Comparison of ENCODE assay signal across 9 cellular contexts in the genomic region with DNA sequence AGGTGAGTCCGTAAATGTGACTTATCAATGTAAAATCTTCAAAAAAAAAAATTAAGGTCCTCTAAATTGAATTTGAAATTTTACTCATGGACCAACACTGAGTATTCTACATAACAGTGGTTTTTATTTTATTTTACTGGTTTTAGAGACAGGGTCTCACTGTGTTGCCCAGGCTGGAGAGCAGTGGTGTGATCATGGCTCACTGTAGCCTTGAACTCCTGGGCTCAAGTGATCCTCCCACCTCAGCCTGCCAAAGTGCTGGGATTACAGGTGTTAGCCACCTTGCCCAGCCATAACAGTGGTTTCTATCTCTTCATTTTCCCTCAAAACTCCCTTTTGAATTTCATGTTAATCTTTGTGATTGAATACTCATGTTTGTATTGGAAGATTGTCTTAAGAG. TPM values are rescaled to one million over a fixed set of nuclear protein-coding genes. Genes with fewer than 3 reads are reported as not detected.
DNase-seq lines count a peak whose midpoint lies in the region; ATAC-seq and TF ChIP-seq lines count a peak whose summit lies in the region.
"Not testable (repeated sequence)": the region's sequence is repeated elsewhere in the genome, so short reads cannot be mapped to it uniquely, and the experiment has no call there.
"Had no signal": no experiment of that assay in that cellular context is flagged by ENCODE, and none has a peak within 500 bp of the region (broad histone marks: within the 10 kb centered on the region; RNA-seq: fewer than 3 reads in every experiment).

No MANE protein-coding gene starts in this region.

- POLR2A ChIA-PET in A673 (lab: Charles Lee; ENCODE audit: low non-redundant PET) = not testable (repeated sequence)

- not testable (repeated sequence) for H3K56ac ChIP-seq in H9 (ENCODE audit: insufficient read length, low read depth, low read length)

- BruUV-seq in A673 (replicated peaks; lab: Mats Ljungman, UMichigan) = not testable (repeated sequence)

- H3K27me3 Mint-ChIP-seq in H9 (ENCODE audit: low read depth); activated T-cell treated with anti-CD3 and anti-CD28 coated beads, Interleukin-2, amount 50 U/mL, for 72 hours (ENCODE audit: low read depth); natural killer cell treated with Interleukin-12 subunit alpha and Interleukin-12 subunit beta and Interleukin-15 and Interleukin-18, amount 100 ng/mL, for 72 hours: not testable (repeated sequence)

- not testable (repeated sequence) for H2BK5ac ChIP-seq in H9 (ENCODE audit: insufficient read length, low read length)

- not testable (repeated sequence) for H2BK15ac ChIP-seq in H9 (ENCODE audit: low read depth, low read length)

- H3K27ac ChIP-seq in A673 (ENCODE audit: low read depth, low read length, poor library complexity, severe bottlenecking) (peak overlapping the region; percentile 73), SK-N-MC (peak overlapping the region; percentile 83), esophagus squamous epithelium (peak overlapping the region; percentile 79 to 91 (median 84)), subcutaneous abdominal adipose tissue (ENCODE audit: low read depth, low read length) (peak overlapping the region; percentile 84)
- not testable (repeated sequence) for H3K27ac ChIP-seq in H9 (ENCODE audit: insufficient read length, low read depth, low read length)

- not testable (repeated sequence) for H3K9me3 Mint-ChIP-seq in H9; activated T-cell treated with anti-CD3 and anti-CD28 coated beads, Interleukin-2, amount 50 U/mL, for 72 hours; natural killer cell treated with Interleukin-12 subunit alpha and Interleukin-12 subunit beta and Interleukin-15 and Interleukin-18, amount 100 ng/mL, for 72 hours

- not testable (repeated sequence) for H3K23ac ChIP-seq in H9 (ENCODE audit: insufficient read length, low read depth, low read length)

- not testable (repeated sequence) for H2BK120ac ChIP-seq in H9 (ENCODE audit: low read depth, low read length, poor library complexity, severe bottlenecking)

- not testable (repeated sequence) for H3K4me3 ChIP-seq in A673 (ENCODE audit: low read depth, low read length, poor library complexity, severe bottlenecking); SK-N-MC; adipocyte (ENCODE audit: low read length); esophagus squamous epithelium; subcutaneous abdominal adipose tissue (ENCODE audit: low read depth in 1 of 5, low read length in 5 of 5)

- H3K18ac ChIP-seq in H9 (ENCODE audit: insufficient read length, low read depth, low read length) = not testable (repeated sequence)

- peaks cover 10% of the 10 kb centered on the region for H3K4me1 ChIP-seq in A673 (ENCODE audit: insufficient read depth, low read length, poor library complexity, severe bottlenecking)
- H3K4me1 ChIP-seq in H9 (ENCODE audit: insufficient read depth, low read length) = not testable (repeated sequence)
- peaks cover 25% of the 10 kb centered on the region for H3K4me1 ChIP-seq in adipocyte (ENCODE audit: control insufficient read depth, insufficient read depth, low read length)
- H3K4me1 ChIP-seq in esophagus squamous epithelium = peaks cover 19 to 79% (median 21%) of the 10 kb centered on the region in 3 donors
- H3K4me1 ChIP-seq in subcutaneous abdominal adipose tissue (ENCODE audit: control insufficient read depth in 5 of 5, insufficient read depth in 5 of 5, low read length in 5 of 5) = peaks cover 0 to 24% (median 16%) of the 10 kb centered on the region in 5 donors

- not testable (repeated sequence) for TF ChIP-seq CTCF in A673 (conservative IDR thresholded peaks at IDR 0.05; ENCODE audit: low read depth, low read length); H9 (conservative IDR thresholded peaks at IDR 0.05); esophagus squamous epithelium (IDR thresholded peaks at IDR 0.05)

- intact Hi-C loops in A673 (cut with micrococcal nuclease; ENCODE audit: unreplicated experiment); esophagus squamous epithelium (cut with DNase I): not testable (repeated sequence)

- not testable (repeated sequence) for ATAC-seq in activated T-cell treated with anti-CD3 and anti-CD28 coated beads, Interleukin-2, amount 50 U/mL, for 72 hours (replicated peaks in 1 of 2); natural killer cell treated with Interleukin-12 subunit alpha and Interleukin-12 subunit beta and Interleukin-15 and Interleukin-18, amount 100 ng/mL, for 72 hours

- H2AK5ac ChIP-seq in H9 (ENCODE audit: insufficient read length, low read length) = not testable (repeated sequence)

- not testable (repeated sequence) for TF ChIP-seq POLR2A in esophagus squamous epithelium (IDR thresholded peaks at IDR 0.05)

- H2BK20ac ChIP-seq in H9 (ENCODE audit: low read depth, low read length, poor library complexity, severe bottlenecking) = not testable (repeated sequence)

- H3K4ac ChIP-seq in H9 (ENCODE audit: low read depth, low read length) = not testable (repeated sequence)

- peak overlapping the region in 2 of 3 experiments; percentile 29 to 88; a peak in 3 of 7 replicates for H3K27ac Mint-ChIP-seq in H9
- peak overlapping the region; percentile 55 for H3K27ac Mint-ChIP-seq in activated T-cell treated with anti-CD3 and anti-CD28 coated beads, Interleukin-2, amount 50 U/mL, for 72 hours
- peak overlapping the region; percentile 89 to 90 for H3K27ac Mint-ChIP-seq in natural killer cell treated with Interleukin-12 subunit alpha and Interleukin-12 subunit beta and Interleukin-15 and Interleukin-18, amount 100 ng/mL, for 72 hours

- CTCF ChIA-PET in A673 (lab: Charles Lee) = not testable (repeated sequence)

- H3K23me2 ChIP-seq in H9 (ENCODE audit: insufficient read length, low read depth, low read length, poor library complexity, severe bottlenecking) = not testable (repeated sequence)

- not testable (repeated sequence) for H3K4me2 ChIP-seq in H9 (ENCODE audit: insufficient read depth, insufficient read length, low read length)

- not testable (repeated sequence) for H3T11ph ChIP-seq in H9 (ENCODE audit: low read length)

- H3K36me3 Mint-ChIP-seq in H9 (ENCODE audit: insufficient read depth in 1 of 3, low read depth in 3 of 3) = peaks cover 75 to 95% (median 92%) of the 10 kb centered on the region in 3 experiments
- H3K36me3 Mint-ChIP-seq in activated T-cell treated with anti-CD3 and anti-CD28 coated beads, Interleukin-2, amount 50 U/mL, for 72 hours (ENCODE audit: insufficient read depth in 2 of 2) = peaks cover 11 to 29% of the 10 kb centered on the region in 2 donors
- peaks cover 63% of the 10 kb centered on the region for H3K36me3 Mint-ChIP-seq in natural killer cell treated with Interleukin-12 subunit alpha and Interleukin-12 subunit beta and Interleukin-15 and Interleukin-18, amount 100 ng/mL, for 72 hours

- H2AFZ ChIP-seq in H9 (ENCODE audit: low read length) = not testable (repeated sequence)

- H3K79me1 ChIP-seq in H9 (ENCODE audit: insufficient read depth, low read depth, low read length, poor library complexity, severe bottlenecking) = not testable (repeated sequence)

- not testable (repeated sequence) for H3K79me2 ChIP-seq in H9 (ENCODE audit: insufficient read depth, low read length)

- H3K27me3 ChIP-seq in A673 (replicated peaks; ENCODE audit: insufficient read depth, low read depth, low read length, poor library complexity); H9 (ENCODE audit: insufficient read depth, low read length); adipocyte (replicated peaks; ENCODE audit: control insufficient read depth, insufficient read depth, low read length); esophagus squamous epithelium; subcutaneous abdominal adipose tissue (ENCODE audit: control insufficient read depth in 5 of 5, insufficient read depth in 4 of 5, low read length in 5 of 5): not testable (repeated sequence)

- no CpG with 5 or more reads among the region's 1 CpG for WGBS in H9 (ENCODE audit: extremely low coverage, insufficient read length, low lambda C conversion rate)
- WGBS in esophagus squamous epithelium, 2 donors = 94 to 97% methylated on average over 1 of the region's 1 CpG

- H3K14ac ChIP-seq in H9 (ENCODE audit: insufficient read depth, low read length) = not testable (repeated sequence)

- not testable (repeated sequence) for H4K5ac ChIP-seq in H9 (ENCODE audit: insufficient read length, low read depth, low read length)

- H2BK12ac ChIP-seq in H9 (ENCODE audit: insufficient read length, low read depth, low read length) = not testable (repeated sequence)

- not testable (repeated sequence) for DNase-seq in A673 (ENCODE audit: low spot score); H9; SK-N-MC (ENCODE audit: low read depth, low spot score); activated T-cell treated with anti-CD3 and anti-CD28 coated beads, Interleukin-2, amount 50 U/mL, for 72 hours; adipocyte (ENCODE audit: low read depth); esophagus squamous epithelium (lab: John Stamatoyannopoulos, UW); natural killer cell treated with Interleukin-12 subunit alpha and Interleukin-12 subunit beta and Interleukin-15 and Interleukin-18, amount 100 ng/mL, for 72 hours (ENCODE audit: low spot score)

- not testable (repeated sequence) for H3K9ac ChIP-seq in H9 (ENCODE audit: extremely low read depth, insufficient read length, low read length); SK-N-MC (ENCODE audit: insufficient read length)
- H3K9ac ChIP-seq in adipocyte (ENCODE audit: low read length) (peak overlapping the region; percentile 56), subcutaneous abdominal adipose tissue (ENCODE audit: low read length in 5 of 5) (peak overlapping the region in 1 of 5 donors; percentile 54)

- H3K4me1 Mint-ChIP-seq in H9; activated T-cell treated with anti-CD3 and anti-CD28 coated beads, Interleukin-2, amount 50 U/mL, for 72 hours (ENCODE audit: low read depth): not testable (repeated sequence)
- peaks cover 12 to 16% of the 10 kb centered on the region in 2 donors for H3K4me1 Mint-ChIP-seq in natural killer cell treated with Interleukin-12 subunit alpha and Interleukin-12 subunit beta and Interleukin-15 and Interleukin-18, amount 100 ng/mL, for 72 hours (ENCODE audit: low read depth in 2 of 2)

- H3K4me3 Mint-ChIP-seq in H9; activated T-cell treated with anti-CD3 and anti-CD28 coated beads, Interleukin-2, amount 50 U/mL, for 72 hours; natural killer cell treated with Interleukin-12 subunit alpha and Interleukin-12 subunit beta and Interleukin-15 and Interleukin-18, amount 100 ng/mL, for 72 hours: not testable (repeated sequence)

- not testable (repeated sequence) for H3K9me3 ChIP-seq in A673 (ENCODE audit: low read depth, low read length, poor library complexity, severe bottlenecking); H9 (ENCODE audit: control insufficient read depth, low read depth, low read length); SK-N-MC (ENCODE audit: low read depth, low read length); adipocyte (ENCODE audit: control insufficient read depth, low read length); esophagus squamous epithelium; subcutaneous abdominal adipose tissue (ENCODE audit: control insufficient read depth in 5 of 5, low read length in 5 of 5)

- H4K91ac ChIP-seq in H9 (ENCODE audit: insufficient read length, low read depth, low read length) = not testable (repeated sequence)

- H4K20me1 ChIP-seq in H9 (ENCODE audit: control insufficient read depth, insufficient read depth, insufficient read length) = not testable (repeated sequence)

- H3K36me3 ChIP-seq in A673 (ENCODE audit: insufficient read depth, low read length, poor library complexity, severe bottlenecking) = peaks cover 97% of the 10 kb centered on the region
- H3K36me3 ChIP-seq in SK-N-MC (ENCODE audit: insufficient read depth, low read length) = peaks cover 93% of the 10 kb centered on the region
- peaks cover 97% of the 10 kb centered on the region for H3K36me3 ChIP-seq in adipocyte (ENCODE audit: control insufficient read depth, insufficient read depth, low read length, severe bottlenecking)
- H3K36me3 ChIP-seq in esophagus squamous epithelium = peaks cover 57 to 97% (median 65%) of the 10 kb centered on the region in 3 donors
- peaks cover 25 to 89% (median 80%) of the 10 kb centered on the region in 5 donors for H3K36me3 ChIP-seq in subcutaneous abdominal adipose tissue (ENCODE audit: control insufficient read depth in 5 of 5, insufficient read depth in 5 of 5, low read length in 5 of 5)

- H4K8ac ChIP-seq in H9 (replicated peaks; ENCODE audit: insufficient read length, low read depth, low read length) = not testable (repeated sequence)

RNA-seq across cellular contexts. Expression of gene CENPS, which starts 14.3 kb away (rescaled TPM):
- 37.7 and 42.2 TPM in 2 replicates for total RNA-seq in A673 (2021)
- total RNA-seq in H9 (2021) = 16.3 and 17.8 TPM in 2 replicates
- 10 to 100 TPM; 15.7 to 16.8 TPM for total RNA-seq in activated T-cell treated with anti-CD3 and anti-CD28 coated beads, Interleukin-2, amount 50 U/mL, for 72 hours
- 10 to 100 TPM in 1 of 4 donors, 1 to 10 TPM in 3; 5.6 to 15.7 (median 6.1) TPM for total RNA-seq in esophagus squamous epithelium
- 10 to 100 TPM; 12.6 to 20.7 TPM for total RNA-seq in natural killer cell treated with Interleukin-12 subunit alpha and Interleukin-12 subunit beta and Interleukin-15 and Interleukin-18, amount 100 ng/mL, for 72 hours

RNA-seq across cellular contexts. Expression of gene PGD, which starts 17.1 kb away (rescaled TPM):
- 423 and 451 TPM in 2 replicates for total RNA-seq in A673 (2021)
- 289 and 291 TPM in 2 replicates for total RNA-seq in H9 (2021)
- 10 to 100 TPM; 66.7 to 78.8 TPM for total RNA-seq in activated T-cell treated with anti-CD3 and anti-CD28 coated beads, Interleukin-2, amount 50 U/mL, for 72 hours
- total RNA-seq in esophagus squamous epithelium = 1,000 to 10,000 TPM in 1 of 4 donors, 100 to 1,000 TPM in 3; 396 to 1,138 (median 704) TPM
- total RNA-seq in natural killer cell treated with Interleukin-12 subunit alpha and Interleukin-12 subunit beta and Interleukin-15 and Interleukin-18, amount 100 ng/mL, for 72 hours = 100 to 1,000 TPM; 289 to 430 TPM

RNA-seq across cellular contexts. Expression of gene CORT, which starts 33.9 kb away (rescaled TPM):
- total RNA-seq in A673 (2021) (1.4 and 2.0 TPM in 2 replicates), H9 (2021) (0.33 TPM in 1 of 2 replicates, not detected in the other), esophagus squamous epithelium (under 1 TPM in 3 of 4 donors, not detected in 1; 0.38 to 0.83 (median 0.70) TPM)
- under 1 TPM in 1 of 2 donors, not detected in 1; 0.69 TPM for total RNA-seq in activated T-cell treated with anti-CD3 and anti-CD28 coated beads, Interleukin-2, amount 50 U/mL, for 72 hours
- total RNA-seq in natural killer cell treated with Interleukin-12 subunit alpha and Interleukin-12 subunit beta and Interleukin-15 and Interleukin-18, amount 100 ng/mL, for 72 hours = under 1 TPM; 0.45 to 0.61 TPM
- total RNA-seq: CD4-positive, CD25-positive, alpha-beta regulatory T cell had no signal

RNA-seq across cellular contexts. Expression of gene DFFA, which starts 56.4 kb away (rescaled TPM):
- total RNA-seq in A673 (2021) (49.1 and 49.7 TPM in 2 replicates), H9 (2021) (94.1 and 98.2 TPM in 2 replicates), esophagus squamous epithelium (10 to 100 TPM; 14.9 to 40.4 (median 26.0) TPM)
- total RNA-seq in activated T-cell treated with anti-CD3 and anti-CD28 coated beads, Interleukin-2, amount 50 U/mL, for 72 hours = 10 to 100 TPM; 26.4 to 27.1 TPM
- total RNA-seq in natural killer cell treated with Interleukin-12 subunit alpha and Interleukin-12 subunit beta and Interleukin-15 and Interleukin-18, amount 100 ng/mL, for 72 hours = 10 to 100 TPM; 40.0 to 59.4 TPM

RNA-seq across cellular contexts. Expression of gene PEX14, which starts 58.8 kb away (rescaled TPM):
- total RNA-seq in A673 (2021) (26.8 and 29.3 TPM in 2 replicates), H9 (2021) (20.7 and 23.9 TPM in 2 replicates), esophagus squamous epithelium (10 to 100 TPM in 3 of 4 donors, 1 to 10 TPM in 1; 9.4 to 22.9 (median 15.2) TPM)
- total RNA-seq in activated T-cell treated with anti-CD3 and anti-CD28 coated beads, Interleukin-2, amount 50 U/mL, for 72 hours = 10 to 100 TPM; 25.7 to 30.2 TPM
- total RNA-seq in natural killer cell treated with Interleukin-12 subunit alpha and Interleukin-12 subunit beta and Interleukin-15 and Interleukin-18, amount 100 ng/mL, for 72 hours = 10 to 100 TPM; 20.7 to 23.7 TPM
